Comparison of ENCODE assay signal across 9 cellular contexts in genomic region chr5:133247881-133248642, GRCh38.
A peak's percentile ranks its signal among the peaks of the same experiment; 100 is the strongest.
DNase-seq lines count a peak whose midpoint lies in the region; ATAC-seq, FAIRE-seq and TF ChIP-seq lines count a peak whose summit lies in the region.
"Had no signal": no experiment of that assay in that cellular context is flagged by ENCODE, and none has a peak within 500 bp of the region (broad histone marks: within the 10 kb centered on the region; RNA-seq: fewer than 3 reads in every experiment).

No MANE protein-coding gene starts in this region.

- H3K27ac ChIP-seq in GM23338 (ENCODE audit: low read depth) (no peak overlapping the region), foreskin keratinocyte (no peak overlapping the region)

- no peak overlapping the region; the same call in 1 of the 2 replicates for H2AFZ ChIP-seq in GM23338

- POLR2A ChIA-PET in naive thymus-derived CD8-positive, alpha-beta T cell (lab: Charles Lee): no interaction called here

- H4K20me1 ChIP-seq in GM23338 (replicated peaks; ENCODE audit: insufficient read depth): no peaks in the 10 kb centered on the region

- no peaks in the 10 kb centered on the region; the same call in 2 of the 3 replicates for H3K9me3 Mint-ChIP-seq in GM23338
- no peaks in the 10 kb centered on the region for H3K9me3 Mint-ChIP-seq in naive thymus-derived CD8-positive, alpha-beta T cell
- H3K9me3 Mint-ChIP-seq in stimulated activated effector memory CD8-positive, alpha-beta T cell treated with anti-CD3 and anti-CD28 coated beads, Interleukin-12 subunit alpha, Interleukin-12 subunit beta, amount 100 ng/mL, for 72 hours: no peaks in the 10 kb centered on the region

- H3K27ac Mint-ChIP-seq in GM23338: no peak overlapping the region
- no peak overlapping the region for H3K27ac Mint-ChIP-seq in naive thymus-derived CD8-positive, alpha-beta T cell
- H3K27ac Mint-ChIP-seq in stimulated activated effector memory CD8-positive, alpha-beta T cell treated with anti-CD3 and anti-CD28 coated beads, Interleukin-12 subunit alpha, Interleukin-12 subunit beta, amount 100 ng/mL, for 72 hours: no peak overlapping the region

- peaks cover 11% of the 10 kb centered on the region for H3K4me1 Mint-ChIP-seq in GM23338
- peaks cover 4 to 14% (median 10%) of the 10 kb centered on the region in 4 donors for H3K4me1 Mint-ChIP-seq in naive thymus-derived CD8-positive, alpha-beta T cell
- H3K4me1 Mint-ChIP-seq in stimulated activated effector memory CD8-positive, alpha-beta T cell treated with anti-CD3 and anti-CD28 coated beads, Interleukin-12 subunit alpha, Interleukin-12 subunit beta, amount 100 ng/mL, for 72 hours: peaks cover 11% of the 10 kb centered on the region

- no peaks in the 10 kb centered on the region for H3K27me3 ChIP-seq in GM23338 (ENCODE audit: insufficient read depth)
- no peaks in the 10 kb centered on the region for H3K27me3 ChIP-seq in foreskin keratinocyte

- H3K4me3 ChIP-seq in GM23338 (no peak overlapping the region), skeletal muscle cell (ENCODE audit: low read depth, low read length) (no peak overlapping the region)

- no peaks in the 10 kb centered on the region for H3K36me3 Mint-ChIP-seq in GM23338 (ENCODE audit: low read depth)
- no peaks in the 10 kb centered on the region for H3K36me3 Mint-ChIP-seq in naive thymus-derived CD8-positive, alpha-beta T cell
- no peaks in the 10 kb centered on the region for H3K36me3 Mint-ChIP-seq in stimulated activated effector memory CD8-positive, alpha-beta T cell treated with anti-CD3 and anti-CD28 coated beads, Interleukin-12 subunit alpha, Interleukin-12 subunit beta, amount 100 ng/mL, for 72 hours

- no peak for FAIRE-seq in RCC 7860 (lab: Jason Lieb, UNC)

- no peaks in the 10 kb centered on the region for H3K9me2 ChIP-seq in GM23338 (ENCODE audit: insufficient read depth)

- no peaks in the 10 kb centered on the region for H3K36me3 ChIP-seq in GM23338 (ENCODE audit: insufficient read depth)

- TF ChIP-seq CTCF in GM23338 (conservative IDR thresholded peaks at IDR 0.05; ENCODE audit: low read depth in 2 of 2) (peak; percentile 67 to 95), foreskin keratinocyte (conservative IDR thresholded peaks at IDR 0.05) (peak; percentile 38)

- no peaks in the 10 kb centered on the region for H3F3A ChIP-seq in GM23338 (replicated peaks; ENCODE audit: low read depth)

- ATAC-seq in GM23338 (peak; percentile 87), foreskin keratinocyte (no peak)
- no peak for ATAC-seq in naive thymus-derived CD8-positive, alpha-beta T cell
- ATAC-seq in stimulated activated effector memory CD8-positive, alpha-beta T cell treated with anti-CD3 and anti-CD28 coated beads, Interleukin-12 subunit alpha, Interleukin-12 subunit beta, amount 100 ng/mL, for 72 hours: no peak

- no peak overlapping the region for H3K4me3 Mint-ChIP-seq in GM23338
- no peak overlapping the region for H3K4me3 Mint-ChIP-seq in naive thymus-derived CD8-positive, alpha-beta T cell
- no peak overlapping the region for H3K4me3 Mint-ChIP-seq in stimulated activated effector memory CD8-positive, alpha-beta T cell treated with anti-CD3 and anti-CD28 coated beads, Interleukin-12 subunit alpha, Interleukin-12 subunit beta, amount 100 ng/mL, for 72 hours

- H3K79me2 ChIP-seq in GM23338 (replicated peaks; ENCODE audit: insufficient read depth): no peaks in the 10 kb centered on the region

- no peak overlapping the region for H3K4me2 ChIP-seq in GM23338

- no peaks in the 10 kb centered on the region for H3K4me1 ChIP-seq in GM23338 (ENCODE audit: insufficient read depth)
- peaks cover 12% of the 10 kb centered on the region for H3K4me1 ChIP-seq in foreskin keratinocyte

- DNase-seq in GM23338 (ENCODE audit: low spot score) (peak; percentile 81), RCC 7860 (ENCODE audit: low spot score) (peak; percentile 29), foreskin keratinocyte (no peak), skeletal muscle cell (ENCODE audit: low read depth) (peak; percentile 51), KG1 (lab: John Stamatoyannopoulos, UW) (no peak)
- DNase-seq in stimulated activated naive CD4-positive, alpha-beta T cell (lab: John Stamatoyannopoulos, UW): no peak
- no peak for DNase-seq in naive thymus-derived CD8-positive, alpha-beta T cell
- no peak for DNase-seq in stimulated activated effector memory CD8-positive, alpha-beta T cell treated with anti-CD3 and anti-CD28 coated beads, Interleukin-12 subunit alpha, Interleukin-12 subunit beta, amount 100 ng/mL, for 72 hours (ENCODE audit: low spot score in 2 of 2)
- DNase-seq: activated CD8-positive, alpha-beta memory T cell treated with anti-CD3 and anti-CD28 coated beads, Interleukin-2, amount 50 U/mL, for 48 hours had no signal

- peaks cover 9% of the 10 kb centered on the region for H3K27me3 Mint-ChIP-seq in GM23338 (ENCODE audit: insufficient read depth, low read depth, poor library complexity)
- no peaks in the 10 kb centered on the region for H3K27me3 Mint-ChIP-seq in naive thymus-derived CD8-positive, alpha-beta T cell

TF ChIP-seq in GM23338, 12 proteins besides CTCF, POLR2A, EP300 and RAD21 (continues in another document):
- TF ChIP-seq ZNF331 (CRISPR knock-in tag; IDR thresholded peaks at IDR 0.05; ENCODE audit: low read depth) (no peak), STAT1 (IDR thresholded peaks at IDR 0.05; ENCODE audit: unreplicated experiment) (no peak), EZH2phosphoT487 (IDR thresholded peaks at IDR 0.05; ENCODE audit: unreplicated experiment) (no peak), JUNB (IDR thresholded peaks at IDR 0.05; ENCODE audit: unreplicated experiment) (no peak), ZNF462 (CRISPR knock-in tag; IDR thresholded peaks at IDR 0.05) (no peak), CREB1 (CRISPR knock-in tag; IDR thresholded peaks at IDR 0.05; ENCODE audit: low read depth) (no peak), ETS1 (IDR thresholded peaks at IDR 0.05) (no peak)

Comparison
In these comparisons a context has a peak if more than half of its experiments do, and no peak if none do; other contexts are left out.
1. DNase-seq: peak in GM23338 (single experiment), RCC 7860 (single experiment) and skeletal muscle cell (single experiment); none in foreskin keratinocyte (0 of 2), stimulated activated naive CD4-positive, alpha-beta T cell (0 of 6), naive thymus-derived CD8-positive, alpha-beta T cell (0 of 10), KG1 (single experiment) and stimulated activated effector memory CD8-positive, alpha-beta T cell treated with anti-CD3 and anti-CD28 coated beads, Interleukin-12 subunit alpha, Interleukin-12 subunit beta, amount 100 ng/mL, for 72 hours (0 of 2).